ENCODE assay signal across 9 cellular contexts in the genomic region with DNA sequence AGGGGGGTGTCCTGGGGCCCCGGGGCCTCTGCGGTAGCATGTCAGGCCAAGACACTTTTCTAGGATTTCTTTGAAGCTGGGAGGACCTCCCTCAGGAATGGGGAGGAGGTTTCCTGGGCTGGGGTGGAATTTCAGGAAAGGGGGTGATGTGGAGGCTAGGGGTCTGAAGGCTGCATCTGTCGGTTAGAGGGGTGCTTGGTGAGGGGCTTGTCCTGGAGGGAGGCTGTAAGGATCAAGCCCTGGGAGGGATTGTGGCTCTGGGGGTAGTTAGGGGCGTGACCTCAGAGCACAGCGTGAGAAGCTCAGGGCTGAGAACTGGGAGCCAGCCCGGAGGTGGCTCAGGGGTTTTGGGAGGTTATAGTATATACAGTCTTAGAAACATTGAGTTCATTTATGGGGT. TPM values are rescaled to one million over a fixed set of nuclear protein-coding genes. Genes with fewer than 3 reads are reported as not detected.
DNase-seq lines count a peak whose midpoint lies in the region; ATAC-seq, FAIRE-seq and TF ChIP-seq lines count a peak whose summit lies in the region.
"Had no signal": no experiment of that assay in that cellular context is flagged by ENCODE, and none has a peak within 500 bp of the region (broad histone marks: within the 10 kb centered on the region; RNA-seq: fewer than 3 reads in every experiment).

No MANE protein-coding gene starts in this region.

- no peak for TF ChIP-seq EP300 in esophagus muscularis mucosa (IDR thresholded peaks at IDR 0.05)

- no peaks in the 10 kb centered on the region for H3K27me3 ChIP-seq in Caco-2 (replicated peaks; ENCODE audit: control insufficient read depth, insufficient read depth, low read length)
- H3K27me3 ChIP-seq in esophagus muscularis mucosa: no peaks in the 10 kb centered on the region
- H3K27me3 ChIP-seq: pancreas had no signal

- peak overlapping the region; percentile 69 for H3K27ac Mint-ChIP-seq in Caco-2 (ENCODE audit: unreplicated experiment)
- peak overlapping the region; percentile 19 for H3K27ac Mint-ChIP-seq in progenitor cell of endocrine pancreas

- no peaks in the 10 kb centered on the region for H3K9me3 ChIP-seq in Caco-2
- H3K9me3 ChIP-seq in esophagus muscularis mucosa: no peaks in the 10 kb centered on the region
- H3K9me3 ChIP-seq: pancreas had no signal

- H3K27ac ChIP-seq in esophagus muscularis mucosa (replicated peaks in 1 of 4): peak overlapping the region; percentile 98 to 100 (median 98)

- H3K4me1 Mint-ChIP-seq in Caco-2 (ENCODE audit: low read depth, unreplicated experiment): peaks cover 37% of the 10 kb centered on the region
- peaks cover 35% of the 10 kb centered on the region for H3K4me1 Mint-ChIP-seq in progenitor cell of endocrine pancreas (ENCODE audit: low read depth)

- DNase-seq in Caco-2: no peak
- DNase-seq in SK-N-DZ (ENCODE audit: low spot score): peak; percentile 15
- no peak for DNase-seq in esophagus muscularis mucosa (ENCODE audit: extremely low spot score)
- no peak for DNase-seq in progenitor cell of endocrine pancreas (ENCODE audit: low spot score, unreplicated experiment)
- DNase-seq in HT-29 (ENCODE audit: low spot score): no peak
- no peak for DNase-seq in RPMI8226
- no peak for DNase-seq in HTR-8/SVneo (ENCODE audit: insufficient read length, low spot score)

- POLR2A ChIA-PET in Caco-2 (lab: Charles Lee): interaction anchor here (1.2 kb wide), 1 partner anchor 38 kb away, joined by 3 read pairs; no protein-coding TSS in a partner anchor

- CTCF ChIA-PET in Caco-2 (lab: Charles Lee): no interaction called here

- TF ChIP-seq POLR2A in esophagus muscularis mucosa (IDR thresholded peaks at IDR 0.05; ENCODE audit: low read depth): no peak

- H3K27me3 Mint-ChIP-seq in Caco-2 (ENCODE audit: insufficient read depth, unreplicated experiment) (no peaks in the 10 kb centered on the region), progenitor cell of endocrine pancreas (peaks cover 33% of the 10 kb centered on the region)

- H3K4me1 ChIP-seq in Caco-2 (peaks cover 7% of the 10 kb centered on the region), esophagus muscularis mucosa (peaks cover 46 to 65% (median 61%) of the 10 kb centered on the region in 4 donors)

- TF ChIP-seq CTCF in Caco-2 (IDR thresholded peaks at IDR 0.05; ENCODE audit: insufficient read depth in 1 of 2, low read depth in 1 of 2, low read length in 1 of 2, severe bottlenecking in 1 of 2, unreplicated experiment in 1 of 2) (no peak), esophagus muscularis mucosa (IDR thresholded peaks at IDR 0.05) (no peak), progenitor cell of endocrine pancreas (IDR thresholded peaks at IDR 0.05; ENCODE audit: unreplicated experiment) (no peak)

- no peak overlapping the region for H3K4me3 ChIP-seq in Caco-2 (ENCODE audit: low read depth, low read length)
- H3K4me3 ChIP-seq in esophagus muscularis mucosa: peak overlapping the region; percentile 69 to 97 (median 76)

- H3K4me3 Mint-ChIP-seq in Caco-2 (ENCODE audit: unreplicated experiment): peak overlapping the region; percentile 91
- H3K4me3 Mint-ChIP-seq in progenitor cell of endocrine pancreas (ENCODE audit: low read depth): peak overlapping the region; percentile 58

- no peak for ATAC-seq in GM19328 (IDR thresholded peaks at IDR 0.05; ENCODE audit: unreplicated experiment)

- intact Hi-C loops in Caco-2 (cut with micrococcal nuclease; ENCODE audit: unreplicated experiment): no loop called here
- intact Hi-C loops in esophagus muscularis mucosa (cut with DNase I): loop anchor here (2.0 kb wide), 1 partner anchor 46 kb away; no protein-coding TSS in a partner anchor

- WGBS in esophagus muscularis mucosa: 15% methylated on average over 6 of the region's 6 CpGs

- peaks cover 70% of the 10 kb centered on the region for H3K36me3 Mint-ChIP-seq in Caco-2 (ENCODE audit: insufficient read depth, unreplicated experiment)
- no peaks in the 10 kb centered on the region for H3K36me3 Mint-ChIP-seq in progenitor cell of endocrine pancreas (ENCODE audit: insufficient read depth)

- H3K36me3 ChIP-seq in Caco-2 (ENCODE audit: control insufficient read depth, insufficient read depth, low read length): no peaks in the 10 kb centered on the region
- H3K36me3 ChIP-seq in esophagus muscularis mucosa: peaks cover 4 to 27% (median 24%) of the 10 kb centered on the region in 4 donors
- H3K36me3 ChIP-seq: pancreas had no signal

- FAIRE-seq in HTR-8/SVneo (lab: Jason Lieb, UNC): no peak
- FAIRE-seq: pancreas had no signal

- H3K9me3 Mint-ChIP-seq in Caco-2 (ENCODE audit: unreplicated experiment) (no peaks in the 10 kb centered on the region), progenitor cell of endocrine pancreas (ENCODE audit: low read depth) (no peaks in the 10 kb centered on the region)

- no TSS peak for BruUV-seq in Caco-2 (replicated peaks; lab: Mats Ljungman, UMichigan)

RNA-seq across cellular contexts. Expression of gene RRAS, which starts 1.6 kb away (rescaled TPM):
- total RNA-seq in Caco-2 (2022): 10.6 and 11.3 TPM in 2 replicates
- polyA plus RNA-seq in SK-N-DZ (2014; cell fraction: cytosol; rRNA removed): 2.0 and 2.1 TPM in 2 replicates
- polyA plus RNA-seq in SK-N-DZ (2014; cell fraction: nucleus; rRNA removed): 0.72 and 4.7 TPM in 2 replicates
- 100 to 1,000 TPM; 134 to 205 (median 187) TPM for total RNA-seq in esophagus muscularis mucosa
- total RNA-seq in progenitor cell of endocrine pancreas: 2.6 and 3.9 TPM in 2 replicates
- 33.1 and 45.2 TPM in 2 replicates for total RNA-seq in HT-29 (2014; rRNA removed; shearing (Covaris generic))

RNA-seq across cellular contexts. Expression of gene SCAF1, which starts 3.6 kb away (rescaled TPM):
- total RNA-seq in Caco-2 (2022) (83.4 and 89.5 TPM in 2 replicates), esophagus muscularis mucosa (10 to 100 TPM; 19.2 to 50.9 (median 30.9) TPM), progenitor cell of endocrine pancreas (83.2 and 90.7 TPM in 2 replicates)
- 20.2 and 23.9 TPM in 2 replicates for polyA plus RNA-seq in SK-N-DZ (2014; cell fraction: cytosol; rRNA removed)
- polyA plus RNA-seq in SK-N-DZ (2014; cell fraction: nucleus; rRNA removed): 16.8 and 18.8 TPM in 2 replicates
- total RNA-seq in HT-29 (2014; rRNA removed; shearing (Covaris generic)): 58.6 and 67.6 TPM in 2 replicates

RNA-seq across cellular contexts. Expression of gene IRF3, which starts 27.3 kb away (rescaled TPM):
- 125 and 131 TPM in 2 replicates for total RNA-seq in Caco-2 (2022)
- polyA plus RNA-seq in SK-N-DZ (2014; cell fraction: cytosol; rRNA removed): 25.6 and 32.7 TPM in 2 replicates
- polyA plus RNA-seq in SK-N-DZ (2014; cell fraction: nucleus; rRNA removed): 30.2 and 41.0 TPM in 2 replicates
- total RNA-seq in esophagus muscularis mucosa: 10 to 100 TPM; 38.8 to 61.7 (median 56.7) TPM
- 103 and 110 TPM in 2 replicates for total RNA-seq in progenitor cell of endocrine pancreas
- 380 and 432 TPM in 2 replicates for total RNA-seq in HT-29 (2014; rRNA removed; shearing (Covaris generic))

RNA-seq across cellular contexts. Expression of gene BCL2L12, which starts 27.4 kb away (rescaled TPM):
- total RNA-seq in Caco-2 (2022): 103 and 111 TPM in 2 replicates
- polyA plus RNA-seq in SK-N-DZ (2014; cell fraction: cytosol; rRNA removed): 3.4 and 4.0 TPM in 2 replicates
- 3.1 and 6.2 TPM in 2 replicates for polyA plus RNA-seq in SK-N-DZ (2014; cell fraction: nucleus; rRNA removed)
- total RNA-seq in esophagus muscularis mucosa: 1 to 10 TPM; 4.2 to 9.9 (median 6.0) TPM
- total RNA-seq in progenitor cell of endocrine pancreas: 58.5 and 59.0 TPM in 2 replicates
- total RNA-seq in HT-29 (2014; rRNA removed; shearing (Covaris generic)): 78.2 and 100 TPM in 2 replicates

RNA-seq across cellular contexts. Expression of gene PRMT1, which starts 38.7 kb away (rescaled TPM):
- total RNA-seq in Caco-2 (2022) (326 and 343 TPM in 2 replicates), esophagus muscularis mucosa (100 to 1,000 TPM; 102 to 191 (median 144) TPM), progenitor cell of endocrine pancreas (299 and 306 TPM in 2 replicates)
- 454 and 480 TPM in 2 replicates for polyA plus RNA-seq in SK-N-DZ (2014; cell fraction: cytosol; rRNA removed)
- 349 and 359 TPM in 2 replicates for polyA plus RNA-seq in SK-N-DZ (2014; cell fraction: nucleus; rRNA removed)
- total RNA-seq in HT-29 (2014; rRNA removed; shearing (Covaris generic)): 922 and 995 TPM in 2 replicates
